Comparison of ENCODE assay signal across 8 cellular contexts in the genomic region with DNA sequence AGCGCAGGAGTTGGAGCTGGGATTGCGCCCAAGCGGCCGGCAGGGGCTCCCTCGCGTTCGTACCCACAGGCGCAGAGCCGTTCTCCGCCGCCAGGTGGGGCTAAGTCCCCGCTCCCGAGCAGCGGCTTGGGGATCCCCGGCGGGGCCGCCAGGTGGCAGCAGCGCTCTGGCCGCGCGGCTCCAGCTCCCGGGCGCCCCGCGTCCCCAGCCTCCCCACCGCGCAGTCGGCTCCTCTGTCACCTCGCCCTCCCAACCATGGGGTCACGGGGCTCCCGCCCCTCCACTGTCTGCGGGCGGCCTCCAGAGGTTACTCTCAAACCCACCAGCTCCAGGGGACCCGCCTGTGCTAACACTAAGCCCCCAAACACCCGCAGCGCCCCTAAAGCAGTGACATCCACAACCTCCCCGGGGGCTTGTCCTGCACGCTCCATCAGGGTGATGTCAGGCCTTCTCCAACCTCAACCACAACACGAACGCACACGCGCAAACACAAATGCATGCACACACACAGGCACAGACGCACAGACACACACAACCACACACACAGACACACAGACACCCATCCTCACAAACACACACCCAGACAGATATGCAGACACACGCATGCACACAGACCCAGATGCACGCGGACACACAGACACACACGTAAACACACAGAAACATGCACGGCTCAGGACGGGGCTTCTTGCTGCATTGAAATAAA. TPM values are rescaled to one million over a fixed set of nuclear protein-coding genes. Genes with fewer than 3 reads are reported as not detected.
DNase-seq lines count a peak whose midpoint lies in the region; ATAC-seq and TF ChIP-seq lines count a peak whose summit lies in the region.

No MANE protein-coding gene starts in this region.

- CTCF ChIA-PET in HEK293 (lab: Yijun Ruan, JAX): interaction anchor here (0.5 to 11.3 kb wide), 169 partner anchors 9 to 1649 kb away, joined by 3 to 341 read pairs (median 5); a partner anchor contains a TSS

- H3K36me3 Mint-ChIP-seq in T-helper 17 cell (ENCODE audit: low read depth): no peaks in the 10 kb centered on the region

- H3K27ac ChIP-seq in HEK293 (ENCODE audit: extremely low read depth, low read depth, low read length) (no peak overlapping the region), adrenal gland (no peak overlapping the region), right atrium auricular region (no peak overlapping the region)

- no peaks in the 10 kb centered on the region for H3K36me3 ChIP-seq in HEK293 (ENCODE audit: control insufficient read depth in 2 of 2, insufficient read depth in 1 of 2, low read length in 2 of 2)
- no peaks in the 10 kb centered on the region for H3K36me3 ChIP-seq in adrenal gland (replicated peaks in 1 of 2)
- no peaks in the 10 kb centered on the region for H3K36me3 ChIP-seq in right atrium auricular region

- peak; percentile 98 for ATAC-seq in T-helper 17 cell
- ATAC-seq in sciatic nerve: peak; percentile 86
- ATAC-seq in HG03378 (IDR thresholded peaks at IDR 0.05; ENCODE audit: unreplicated experiment): no peak

- in situ Hi-C loops in G401 (cut with HindIII; ENCODE audit: low sequenced_read_pairs): no loop called here

- 11 to 58% (median 30%) methylated on average over 9 to 49 of the region's 49 CpGs for WGBS in adrenal gland, 4 donors

- TF ChIP-seq POLR2A in adrenal gland (IDR thresholded peaks at IDR 0.05): peak in 1 of 2 donors; percentile 43

- H3K4me1 ChIP-seq in HEK293 (ENCODE audit: control insufficient read depth, insufficient read depth, low read length) (peaks cover 4% of the 10 kb centered on the region), adrenal gland (replicated peaks in 1 of 2) (no peaks in the 10 kb centered on the region), right atrium auricular region (peaks cover 0 to 19% of the 10 kb centered on the region in 2 donors)

- peaks cover 39% of the 10 kb centered on the region for H3K27me3 Mint-ChIP-seq in T-helper 17 cell

- intact Hi-C loops in adrenal gland (cut with DNase I): loop anchor here (5.0 to 10.0 kb wide), 4 partner anchors 219 to 533 kb away; no protein-coding TSS in a partner anchor
- intact Hi-C loops in sciatic nerve (cut with DNase I): loop anchor here (2.0 to 10.0 kb wide), 2 partner anchors 217 to 343 kb away; no protein-coding TSS in a partner anchor

- DNase-seq in G401 (ENCODE audit: low spot score) (peak; percentile 77), NCI-H1048 (lab: John Stamatoyannopoulos, UW) (peak; percentile 56), T-helper 17 cell (peak; percentile 81 to 91 (median 86)), adrenal gland (peak; percentile 69 to 86 (median 81)), right atrium auricular region (ENCODE audit: low spot score) (peak; percentile 74), sciatic nerve (ENCODE audit: low spot score) (peak; percentile 91)

- TF ChIP-seq CTCF in HEK293 (tag by site-specific recombination; IDR thresholded peaks at IDR 0.05) (peak; percentile 100), adrenal gland (IDR thresholded peaks at IDR 0.05) (peak; percentile 96 to 100 (median 100)), right atrium auricular region (IDR thresholded peaks at IDR 0.05) (peak; percentile 100)

- no peak overlapping the region for H3K27ac Mint-ChIP-seq in T-helper 17 cell

- POLR2A ChIA-PET in HEK293 (lab: Yijun Ruan, JAX): interaction anchor here (0.5 to 1.7 kb wide), 9 partner anchors 17 to 665 kb away, joined by 3 to 16 read pairs (median 4); a partner anchor contains a TSS

- peak overlapping the region; percentile 52 for H3K4me3 Mint-ChIP-seq in T-helper 17 cell

- H3K9me3 ChIP-seq in HEK293 (ENCODE audit: control insufficient read depth, insufficient read depth, low read depth, low read length): no peaks in the 10 kb centered on the region
- no peaks in the 10 kb centered on the region for H3K9me3 ChIP-seq in T-helper 17 cell (ENCODE audit: control insufficient read depth, low read length, poor library complexity, severe bottlenecking)
- H3K9me3 ChIP-seq in adrenal gland (replicated peaks in 1 of 3): no peaks in the 10 kb centered on the region
- no peaks in the 10 kb centered on the region for H3K9me3 ChIP-seq in right atrium auricular region

- peaks cover 20% of the 10 kb centered on the region for H3K4me1 Mint-ChIP-seq in T-helper 17 cell

- H3K4me3 ChIP-seq in HEK293 (ENCODE audit: low read depth, low read length) (no peak overlapping the region), adrenal gland (no peak overlapping the region), right atrium auricular region (peak overlapping the region in 1 of 2 donors; percentile 15)

- H3K27me3 ChIP-seq in adrenal gland (no peaks in the 10 kb centered on the region), right atrium auricular region (peaks cover 0 to 3% of the 10 kb centered on the region in 2 donors)

TF ChIP-seq in HEK293, 187 proteins besides CTCF, POLR2A, EP300 and RAD21 (continues in another document):
- TF ChIP-seq ZNF529 (tag by site-specific recombination; IDR thresholded peaks at IDR 0.05; ENCODE audit: insufficient replicate concordance): no peak
- TF ChIP-seq ZNF157 (tag by site-specific recombination; IDR thresholded peaks at IDR 0.05): no peak; the same call in 1 of the 2 replicates
- TF ChIP-seq ZNF2 (tag by site-specific recombination; IDR thresholded peaks at IDR 0.05): no peak
- 0 out of 2 replicates have a peak, but pooled peaks have one; percentile 7 for TF ChIP-seq ZFP41 (tag by site-specific recombination; IDR thresholded peaks at IDR 0.05; ENCODE audit: borderline replicate concordance)
- peak; percentile 41; the same call in 1 of the 2 replicates for TF ChIP-seq ZBTB1 (tag by site-specific recombination; IDR thresholded peaks at IDR 0.05)
- no peak for TF ChIP-seq ZNF776 (tag by site-specific recombination; IDR thresholded peaks at IDR 0.05; ENCODE audit: borderline replicate concordance)
- TF ChIP-seq ZNF138 (tag by site-specific recombination; IDR thresholded peaks at IDR 0.05; ENCODE audit: borderline replicate concordance): no peak
- TF ChIP-seq, protein P1, sequence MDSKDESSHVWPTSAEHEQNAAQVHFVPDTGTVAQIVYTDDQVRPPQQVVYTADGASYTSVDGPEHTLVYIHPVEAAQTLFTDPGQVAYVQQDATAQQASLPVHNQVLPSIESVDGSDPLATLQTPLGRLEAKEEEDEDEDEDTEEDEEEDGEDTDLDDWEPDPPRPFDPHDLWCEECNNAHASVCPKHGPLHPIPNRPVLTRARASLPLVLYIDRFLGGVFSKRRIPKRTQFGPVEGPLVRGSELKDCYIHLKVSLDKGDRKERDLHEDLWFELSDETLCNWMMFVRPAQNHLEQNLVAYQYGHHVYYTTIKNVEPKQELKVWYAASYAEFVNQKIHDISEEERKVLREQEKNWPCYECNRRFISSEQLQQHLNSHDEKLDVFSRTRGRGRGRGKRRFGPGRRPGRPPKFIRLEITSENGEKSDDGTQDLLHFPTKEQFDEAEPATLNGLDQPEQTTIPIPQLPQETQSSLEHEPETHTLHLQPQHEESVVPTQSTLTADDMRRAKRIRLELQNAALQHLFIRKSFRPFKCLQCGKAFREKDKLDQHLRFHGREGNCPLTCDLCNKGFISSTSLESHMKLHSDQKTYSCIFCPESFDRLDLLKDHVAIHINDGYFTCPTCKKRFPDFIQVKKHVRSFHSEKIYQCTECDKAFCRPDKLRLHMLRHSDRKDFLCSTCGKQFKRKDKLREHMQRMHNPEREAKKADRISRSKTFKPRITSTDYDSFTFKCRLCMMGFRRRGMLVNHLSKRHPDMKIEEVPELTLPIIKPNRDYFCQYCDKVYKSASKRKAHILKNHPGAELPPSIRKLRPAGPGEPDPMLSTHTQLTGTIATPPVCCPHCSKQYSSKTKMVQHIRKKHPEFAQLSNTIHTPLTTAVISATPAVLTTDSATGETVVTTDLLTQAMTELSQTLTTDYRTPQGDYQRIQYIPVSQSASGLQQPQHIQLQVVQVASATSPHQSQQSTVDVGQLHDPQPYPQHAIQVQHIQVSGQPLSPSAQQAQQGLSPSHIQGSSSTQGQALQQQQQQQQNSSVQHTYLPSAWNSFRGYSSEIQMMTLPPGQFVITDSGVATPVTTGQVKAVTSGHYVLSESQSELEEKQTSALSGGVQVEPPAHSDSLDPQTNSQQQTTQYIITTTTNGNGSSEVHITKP (tag by site-specific recombination; IDR thresholded peaks at IDR 0.05): no peak
- peak; percentile 65; the same call in 1 of the 2 replicates for TF ChIP-seq ZNF610 (tag by site-specific recombination; IDR thresholded peaks at IDR 0.05; ENCODE audit: borderline replicate concordance)
- TF ChIP-seq ZXDB (tag by site-specific recombination; IDR thresholded peaks at IDR 0.05): no peak; the same call in 1 of the 2 replicates
- TF ChIP-seq ZNF837 (tag by site-specific recombination; IDR thresholded peaks at IDR 0.05): no peak
- peak; percentile 74 for TF ChIP-seq ZNF76 (tag by site-specific recombination; IDR thresholded peaks at IDR 0.05; ENCODE audit: borderline replicate concordance, low read depth)
- peak; percentile 98 for TF ChIP-seq ZNF600 (tag by site-specific recombination; IDR thresholded peaks at IDR 0.05)
- peak; percentile 89; the same call in 1 of the 2 replicates for TF ChIP-seq SALL2 (tag by site-specific recombination; IDR thresholded peaks at IDR 0.05; ENCODE audit: borderline replicate concordance)
- no peak for TF ChIP-seq KLF7 (tag by site-specific recombination; IDR thresholded peaks at IDR 0.05; ENCODE audit: borderline replicate concordance)
- TF ChIP-seq ZNF621 (tag by site-specific recombination; IDR thresholded peaks at IDR 0.05): peak; percentile 88
- TF ChIP-seq SP2 (tag by site-specific recombination; IDR thresholded peaks at IDR 0.05): no peak; the same call in 1 of the 2 replicates
- TF ChIP-seq ZNF394 (tag by site-specific recombination; IDR thresholded peaks at IDR 0.05; ENCODE audit: borderline replicate concordance): no peak; the same call in 1 of the 2 replicates
- no peak for TF ChIP-seq KLF10 (tag by site-specific recombination; IDR thresholded peaks at IDR 0.05)

RNA-seq across cellular contexts. Expression of a gene that starts 18.4 kb away (rescaled TPM):
- 61.4 and 98.4 TPM in 2 replicates for total RNA-seq in G401 (2014; rRNA removed; shearing (Covaris generic))
- total RNA-seq in T-helper 17 cell: 10 to 100 TPM; 13.8 to 15.1 TPM
- 10 to 100 TPM in 5 of 8 donors, 1 to 10 TPM in 3; 3.9 to 21.7 (median 11.2) TPM for total RNA-seq in adrenal gland
- 10 to 100 TPM in 2 of 3 donors, 1 to 10 TPM in 1; 3.4 to 16.6 (median 16.4) TPM for polyA plus RNA-seq in adrenal gland
- total RNA-seq in right atrium auricular region: 10 to 100 TPM in 1 of 2 donors, 1 to 10 TPM in 1; 8.6 to 24.4 TPM
- total RNA-seq in sciatic nerve: 20.4 TPM
